In the genomic region with DNA sequence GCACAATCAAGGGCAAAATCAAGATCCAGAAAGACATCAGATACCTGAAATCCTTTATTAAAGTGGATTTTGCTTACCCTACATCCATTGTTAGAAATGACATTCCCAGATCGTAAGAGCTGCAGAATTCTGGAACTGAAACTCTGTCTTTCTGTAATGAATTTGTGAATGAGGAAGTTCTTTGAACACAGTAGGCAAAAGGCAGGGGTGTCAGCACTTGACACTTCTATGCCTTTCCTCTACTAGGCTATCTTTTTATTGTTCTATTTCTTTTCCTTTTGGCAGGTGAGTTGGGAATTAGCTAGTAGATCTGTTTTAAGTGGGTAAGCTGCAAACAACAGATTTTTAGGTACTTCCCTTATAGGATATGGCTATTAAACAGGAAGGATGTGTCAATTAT, we compare ENCODE assay signal across 13 cellular contexts.
A peak's percentile ranks its signal among the peaks of the same experiment; 100 is the strongest.
DNase-seq lines count a peak whose midpoint lies in the region; ATAC-seq and TF ChIP-seq lines count a peak whose summit lies in the region.
"Had no signal": no experiment of that assay in that cellular context is flagged by ENCODE, and none has a peak within 500 bp of the region (broad histone marks: within the 10 kb centered on the region; RNA-seq: fewer than 3 reads in every experiment).

No MANE protein-coding gene starts in this region.

- peak overlapping the region; percentile 7 to 15 for H3K9ac ChIP-seq in duodenal mucosa (ENCODE audit: low read depth in 1 of 2, low read length in 2 of 2)

- H3K4me1 ChIP-seq in duodenal mucosa (ENCODE audit: control insufficient read depth in 1 of 2, insufficient read depth in 2 of 2, low read length in 2 of 2): peaks cover 27 to 36% of the 10 kb centered on the region in 2 donors
- peaks cover 18 to 30% (median 28%) of the 10 kb centered on the region in 4 donors for H3K4me1 ChIP-seq in upper lobe of left lung

- no peaks in the 10 kb centered on the region for H3K9me3 ChIP-seq in duodenal mucosa (ENCODE audit: control insufficient read depth in 1 of 2, low read length in 2 of 2)
- no peaks in the 10 kb centered on the region for H3K9me3 ChIP-seq in upper lobe of left lung

- H3K36me3 ChIP-seq in duodenal mucosa (ENCODE audit: control insufficient read depth in 1 of 2, insufficient read depth in 2 of 2, low read length in 2 of 2) (no peaks in the 10 kb centered on the region), upper lobe of left lung (no peaks in the 10 kb centered on the region)

- H3K27me3 ChIP-seq in duodenal mucosa (ENCODE audit: control insufficient read depth in 1 of 2, insufficient read depth in 2 of 2, low read length in 2 of 2) (no peaks in the 10 kb centered on the region), upper lobe of left lung (no peaks in the 10 kb centered on the region)

- H3K27ac ChIP-seq in duodenal mucosa (ENCODE audit: low read depth, low read length) (peak overlapping the region; percentile 30), upper lobe of left lung (peak overlapping the region in 3 of 4 donors; percentile 15 to 67 (median 58))
- H3K27ac ChIP-seq: 22Rv1 had no signal

- 10 to 11% methylated on average over 1 of the region's 1 CpG for WGBS in upper lobe of left lung, 2 donors

- H3K4me3 ChIP-seq in duodenal mucosa (ENCODE audit: low read depth in 1 of 2, low read length in 2 of 2) (peak overlapping the region; percentile 30 to 32), upper lobe of left lung (peak overlapping the region in 1 of 4 donors; percentile 19)

- no peak for TF ChIP-seq POLR2A in upper lobe of left lung (IDR thresholded peaks at IDR 0.05)

- peak in 1 of 2 donors; percentile 51 for ATAC-seq in upper lobe of left lung (ENCODE audit: low FRiP score in 2 of 2)
- ATAC-seq in GM21447 (IDR thresholded peaks at IDR 0.05; ENCODE audit: unreplicated experiment): no peak
- ATAC-seq: HepG2 had no signal

- DNase-seq in DMS153 (lab: John Stamatoyannopoulos, UW): peak; percentile 4
- DNase-seq in DMS153 treated with DMSO at 0.1 percent for 48 hours (lab: John Stamatoyannopoulos, UW; ENCODE audit: unreplicated experiment): no peak
- DNase-seq in MV-4-11 (lab: John Stamatoyannopoulos, UW): peak; percentile 73
- DNase-seq in upper lobe of left lung: no peak
- no peak for DNase-seq in SW480 (ENCODE audit: low spot score)
- no peak for DNase-seq in HPDE6-E6E7 (ENCODE audit: extremely low spot score)
- DNase-seq: DMS 273 treated with DMSO at 0.1 percent for 48 hours, NCI-H82, retina had no signal

- TF ChIP-seq CTCF in upper lobe of left lung (IDR thresholded peaks at IDR 0.05): no peak

- no peak for TF ChIP-seq EP300 in upper lobe of left lung (IDR thresholded peaks at IDR 0.05)

Comparison
In these comparisons a context has a peak if more than half of its experiments do, and no peak if none do; other contexts are left out.
1. DNase-seq: peak in DMS153 (single experiment) and MV-4-11 (single experiment); none in DMS153 treated with DMSO at 0.1 percent for 48 hours (single experiment), upper lobe of left lung (0 of 2), SW480 (single experiment) and HPDE6-E6E7 (single experiment).